ENCODE assay signal across 1 cellular context in the genomic region with DNA sequence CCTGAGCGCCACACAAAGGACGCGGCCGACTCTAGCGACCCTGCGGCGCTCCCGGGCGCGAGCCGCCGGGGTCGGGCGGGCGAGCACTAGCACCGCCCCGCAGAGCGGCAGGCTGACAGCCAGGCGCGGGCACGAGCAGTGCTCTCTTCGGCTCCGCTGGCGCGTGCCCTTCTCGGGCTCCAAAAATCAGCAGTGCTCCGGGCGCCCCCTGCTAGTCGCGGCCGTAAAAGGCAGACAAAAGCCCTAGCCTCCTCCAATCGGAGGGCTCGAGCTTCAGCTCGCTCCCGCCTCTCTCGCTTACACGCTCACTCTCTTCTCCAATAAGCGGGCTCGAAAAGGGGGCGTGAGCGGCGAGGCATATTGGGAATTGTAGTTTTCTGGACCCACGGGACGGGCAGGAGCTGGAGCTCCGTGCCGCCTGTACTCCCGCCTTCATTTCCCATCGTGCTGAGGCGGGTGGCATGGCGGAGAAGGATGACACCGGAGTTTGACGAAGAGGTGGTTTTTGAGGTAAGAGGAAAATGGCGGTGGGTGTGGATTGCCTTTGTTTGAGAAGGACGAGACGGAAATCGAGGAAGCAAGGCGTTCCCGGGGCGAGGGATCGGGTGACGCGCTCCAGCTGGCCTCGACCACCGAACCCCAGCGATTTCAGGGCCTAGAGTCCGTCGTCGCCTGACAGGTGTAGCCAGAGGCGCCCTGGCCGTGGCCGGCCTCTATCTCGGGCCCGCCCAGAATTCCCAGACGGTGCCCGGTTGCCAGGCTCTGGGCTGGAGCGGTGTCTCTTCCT.
TF ChIP-seq lines count a peak whose summit lies in the region.

A gene (minus strand): TSS at position 91 of the 787 bp plus-strand sequence. CDS start 227 bp downstream, outside the sequence.
A gene with protein sequence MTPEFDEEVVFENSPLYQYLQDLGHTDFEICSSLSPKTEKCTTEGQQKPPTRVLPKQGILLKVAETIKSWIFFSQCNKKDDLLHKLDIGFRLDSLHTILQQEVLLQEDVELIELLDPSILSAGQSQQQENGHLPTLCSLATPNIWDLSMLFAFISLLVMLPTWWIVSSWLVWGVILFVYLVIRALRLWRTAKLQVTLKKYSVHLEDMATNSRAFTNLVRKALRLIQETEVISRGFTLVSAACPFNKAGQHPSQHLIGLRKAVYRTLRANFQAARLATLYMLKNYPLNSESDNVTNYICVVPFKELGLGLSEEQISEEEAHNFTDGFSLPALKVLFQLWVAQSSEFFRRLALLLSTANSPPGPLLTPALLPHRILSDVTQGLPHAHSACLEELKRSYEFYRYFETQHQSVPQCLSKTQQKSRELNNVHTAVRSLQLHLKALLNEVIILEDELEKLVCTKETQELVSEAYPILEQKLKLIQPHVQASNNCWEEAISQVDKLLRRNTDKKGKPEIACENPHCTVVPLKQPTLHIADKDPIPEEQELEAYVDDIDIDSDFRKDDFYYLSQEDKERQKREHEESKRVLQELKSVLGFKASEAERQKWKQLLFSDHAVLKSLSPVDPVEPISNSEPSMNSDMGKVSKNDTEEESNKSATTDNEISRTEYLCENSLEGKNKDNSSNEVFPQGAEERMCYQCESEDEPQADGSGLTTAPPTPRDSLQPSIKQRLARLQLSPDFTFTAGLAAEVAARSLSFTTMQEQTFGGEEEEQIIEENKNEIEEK (plus strand): TSS at position 431 of the 787 bp plus-strand sequence. CDS start 44 bp downstream, at position 475.

TF ChIP-seq in K562, 482 proteins besides CTCF, POLR2A, EP300 and RAD21 (continued from another document and continues in another):
- TF ChIP-seq, protein P1, sequence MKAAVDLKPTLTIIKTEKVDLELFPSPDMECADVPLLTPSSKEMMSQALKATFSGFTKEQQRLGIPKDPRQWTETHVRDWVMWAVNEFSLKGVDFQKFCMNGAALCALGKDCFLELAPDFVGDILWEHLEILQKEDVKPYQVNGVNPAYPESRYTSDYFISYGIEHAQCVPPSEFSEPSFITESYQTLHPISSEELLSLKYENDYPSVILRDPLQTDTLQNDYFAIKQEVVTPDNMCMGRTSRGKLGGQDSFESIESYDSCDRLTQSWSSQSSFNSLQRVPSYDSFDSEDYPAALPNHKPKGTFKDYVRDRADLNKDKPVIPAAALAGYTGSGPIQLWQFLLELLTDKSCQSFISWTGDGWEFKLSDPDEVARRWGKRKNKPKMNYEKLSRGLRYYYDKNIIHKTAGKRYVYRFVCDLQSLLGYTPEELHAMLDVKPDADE (conservative IDR thresholded peaks at IDR 0.05; ENCODE audit: control insufficient read depth, low read depth, low read length), result peak; percentile 90; the same call in 1 of the 2 replicates
- TF ChIP-seq CBX1 (IDR thresholded peaks at IDR 0.05; ENCODE audit: low read depth), result no peak
- TF ChIP-seq, protein P2, sequence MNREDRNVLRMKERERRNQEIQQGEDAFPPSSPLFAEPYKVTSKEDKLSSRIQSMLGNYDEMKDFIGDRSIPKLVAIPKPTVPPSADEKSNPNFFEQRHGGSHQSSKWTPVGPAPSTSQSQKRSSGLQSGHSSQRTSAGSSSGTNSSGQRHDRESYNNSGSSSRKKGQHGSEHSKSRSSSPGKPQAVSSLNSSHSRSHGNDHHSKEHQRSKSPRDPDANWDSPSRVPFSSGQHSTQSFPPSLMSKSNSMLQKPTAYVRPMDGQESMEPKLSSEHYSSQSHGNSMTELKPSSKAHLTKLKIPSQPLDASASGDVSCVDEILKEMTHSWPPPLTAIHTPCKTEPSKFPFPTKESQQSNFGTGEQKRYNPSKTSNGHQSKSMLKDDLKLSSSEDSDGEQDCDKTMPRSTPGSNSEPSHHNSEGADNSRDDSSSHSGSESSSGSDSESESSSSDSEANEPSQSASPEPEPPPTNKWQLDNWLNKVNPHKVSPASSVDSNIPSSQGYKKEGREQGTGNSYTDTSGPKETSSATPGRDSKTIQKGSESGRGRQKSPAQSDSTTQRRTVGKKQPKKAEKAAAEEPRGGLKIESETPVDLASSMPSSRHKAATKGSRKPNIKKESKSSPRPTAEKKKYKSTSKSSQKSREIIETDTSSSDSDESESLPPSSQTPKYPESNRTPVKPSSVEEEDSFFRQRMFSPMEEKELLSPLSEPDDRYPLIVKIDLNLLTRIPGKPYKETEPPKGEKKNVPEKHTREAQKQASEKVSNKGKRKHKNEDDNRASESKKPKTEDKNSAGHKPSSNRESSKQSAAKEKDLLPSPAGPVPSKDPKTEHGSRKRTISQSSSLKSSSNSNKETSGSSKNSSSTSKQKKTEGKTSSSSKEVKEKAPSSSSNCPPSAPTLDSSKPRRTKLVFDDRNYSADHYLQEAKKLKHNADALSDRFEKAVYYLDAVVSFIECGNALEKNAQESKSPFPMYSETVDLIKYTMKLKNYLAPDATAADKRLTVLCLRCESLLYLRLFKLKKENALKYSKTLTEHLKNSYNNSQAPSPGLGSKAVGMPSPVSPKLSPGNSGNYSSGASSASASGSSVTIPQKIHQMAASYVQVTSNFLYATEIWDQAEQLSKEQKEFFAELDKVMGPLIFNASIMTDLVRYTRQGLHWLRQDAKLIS (CRISPR knock-in tag; IDR thresholded peaks at IDR 0.05), result no peak; the same call in none of the 2 replicates
- TF ChIP-seq SMC3 (conservative IDR thresholded peaks at IDR 0.05; ENCODE audit: insufficient read depth, low read depth, low read length), result peak; percentile 83
- no peak for TF ChIP-seq TAF15 (IDR thresholded peaks at IDR 0.05; ENCODE audit: low read depth, low read length)
- TF ChIP-seq, protein P3, sequence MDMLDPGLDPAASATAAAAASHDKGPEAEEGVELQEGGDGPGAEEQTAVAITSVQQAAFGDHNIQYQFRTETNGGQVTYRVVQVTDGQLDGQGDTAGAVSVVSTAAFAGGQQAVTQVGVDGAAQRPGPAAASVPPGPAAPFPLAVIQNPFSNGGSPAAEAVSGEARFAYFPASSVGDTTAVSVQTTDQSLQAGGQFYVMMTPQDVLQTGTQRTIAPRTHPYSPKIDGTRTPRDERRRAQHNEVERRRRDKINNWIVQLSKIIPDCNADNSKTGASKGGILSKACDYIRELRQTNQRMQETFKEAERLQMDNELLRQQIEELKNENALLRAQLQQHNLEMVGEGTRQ (CRISPR knock-in tag; IDR thresholded peaks at IDR 0.05), result peak; percentile 33
- no peak; the same call in 1 of the 2 replicates for TF ChIP-seq E2F3 (CRISPR knock-in tag; IDR thresholded peaks at IDR 0.05)
- TF ChIP-seq, protein P4, sequence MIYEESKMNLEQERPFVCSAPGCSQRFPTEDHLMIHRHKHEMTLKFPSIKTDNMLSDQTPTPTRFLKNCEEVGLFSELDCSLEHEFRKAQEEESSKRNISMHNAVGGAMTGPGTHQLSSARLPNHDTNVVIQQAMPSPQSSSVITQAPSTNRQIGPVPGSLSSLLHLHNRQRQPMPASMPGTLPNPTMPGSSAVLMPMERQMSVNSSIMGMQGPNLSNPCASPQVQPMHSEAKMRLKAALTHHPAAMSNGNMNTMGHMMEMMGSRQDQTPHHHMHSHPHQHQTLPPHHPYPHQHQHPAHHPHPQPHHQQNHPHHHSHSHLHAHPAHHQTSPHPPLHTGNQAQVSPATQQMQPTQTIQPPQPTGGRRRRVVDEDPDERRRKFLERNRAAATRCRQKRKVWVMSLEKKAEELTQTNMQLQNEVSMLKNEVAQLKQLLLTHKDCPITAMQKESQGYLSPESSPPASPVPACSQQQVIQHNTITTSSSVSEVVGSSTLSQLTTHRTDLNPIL (CRISPR knock-in tag; IDR thresholded peaks at IDR 0.05), result no peak
- peak; percentile 36 to 89 (median 65) for TF ChIP-seq YY1 (IDR thresholded peaks at IDR 0.05; ENCODE audit: borderline replicate concordance in 1 of 3, control insufficient read depth in 1 of 3, extremely low read depth in 1 of 3, insufficient read depth in 3 of 3, insufficient read length in 1 of 3, insufficient replicate concordance in 2 of 3, low read depth in 1 of 3, low read length in 2 of 3)
- no peak for TF ChIP-seq ZNF584 (CRISPR knock-in tag; IDR thresholded peaks at IDR 0.05; ENCODE audit: low read depth)
- no peak for TF ChIP-seq ZNF507 (tag; conservative IDR thresholded peaks at IDR 0.05)
- no peak for TF ChIP-seq ZNF695 (CRISPR knock-in tag; IDR thresholded peaks at IDR 0.05)
- TF ChIP-seq, protein P5, sequence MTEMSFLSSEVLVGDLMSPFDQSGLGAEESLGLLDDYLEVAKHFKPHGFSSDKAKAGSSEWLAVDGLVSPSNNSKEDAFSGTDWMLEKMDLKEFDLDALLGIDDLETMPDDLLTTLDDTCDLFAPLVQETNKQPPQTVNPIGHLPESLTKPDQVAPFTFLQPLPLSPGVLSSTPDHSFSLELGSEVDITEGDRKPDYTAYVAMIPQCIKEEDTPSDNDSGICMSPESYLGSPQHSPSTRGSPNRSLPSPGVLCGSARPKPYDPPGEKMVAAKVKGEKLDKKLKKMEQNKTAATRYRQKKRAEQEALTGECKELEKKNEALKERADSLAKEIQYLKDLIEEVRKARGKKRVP (CRISPR knock-in tag; IDR thresholded peaks at IDR 0.05), result no peak
- TF ChIP-seq NONO (IDR thresholded peaks at IDR 0.05; ENCODE audit: low read depth in 2 of 2, low read length in 1 of 2), result peak; percentile 26 to 29; a peak in 1 of 4 replicates
- TF ChIP-seq, protein P6, sequence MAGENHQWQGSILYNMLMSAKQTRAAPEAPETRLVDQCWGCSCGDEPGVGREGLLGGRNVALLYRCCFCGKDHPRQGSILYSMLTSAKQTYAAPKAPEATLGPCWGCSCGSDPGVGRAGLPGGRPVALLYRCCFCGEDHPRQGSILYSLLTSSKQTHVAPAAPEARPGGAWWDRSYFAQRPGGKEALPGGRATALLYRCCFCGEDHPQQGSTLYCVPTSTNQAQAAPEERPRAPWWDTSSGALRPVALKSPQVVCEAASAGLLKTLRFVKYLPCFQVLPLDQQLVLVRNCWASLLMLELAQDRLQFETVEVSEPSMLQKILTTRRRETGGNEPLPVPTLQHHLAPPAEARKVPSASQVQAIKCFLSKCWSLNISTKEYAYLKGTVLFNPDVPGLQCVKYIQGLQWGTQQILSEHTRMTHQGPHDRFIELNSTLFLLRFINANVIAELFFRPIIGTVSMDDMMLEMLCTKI (IDR thresholded peaks at IDR 0.05; ENCODE audit: partially characterized antibody), result no peak
- no peak for TF ChIP-seq ZNF184 (CRISPR knock-in tag; IDR thresholded peaks at IDR 0.05)
- TF ChIP-seq HNRNPK (IDR thresholded peaks at IDR 0.05; ENCODE audit: low read depth, low read length, poor library complexity, severe bottlenecking), result no peak
- TF ChIP-seq ZNF77 (CRISPR knock-in tag; IDR thresholded peaks at IDR 0.05), result no peak
- TF ChIP-seq MTA3 (IDR thresholded peaks at IDR 0.05; ENCODE audit: borderline replicate concordance), result no peak
- no peak for TF ChIP-seq ZNF282 (CRISPR knock-in tag; IDR thresholded peaks at IDR 0.05)
- TF ChIP-seq CHD1 (IDR thresholded peaks at IDR 0.05; ENCODE audit: low read length), result no peak
- TF ChIP-seq STAT5A (IDR thresholded peaks at IDR 0.05; ENCODE audit: borderline replicate concordance, low read length), result no peak; the same call in 1 of the 2 replicates
- TF ChIP-seq, protein P7, sequence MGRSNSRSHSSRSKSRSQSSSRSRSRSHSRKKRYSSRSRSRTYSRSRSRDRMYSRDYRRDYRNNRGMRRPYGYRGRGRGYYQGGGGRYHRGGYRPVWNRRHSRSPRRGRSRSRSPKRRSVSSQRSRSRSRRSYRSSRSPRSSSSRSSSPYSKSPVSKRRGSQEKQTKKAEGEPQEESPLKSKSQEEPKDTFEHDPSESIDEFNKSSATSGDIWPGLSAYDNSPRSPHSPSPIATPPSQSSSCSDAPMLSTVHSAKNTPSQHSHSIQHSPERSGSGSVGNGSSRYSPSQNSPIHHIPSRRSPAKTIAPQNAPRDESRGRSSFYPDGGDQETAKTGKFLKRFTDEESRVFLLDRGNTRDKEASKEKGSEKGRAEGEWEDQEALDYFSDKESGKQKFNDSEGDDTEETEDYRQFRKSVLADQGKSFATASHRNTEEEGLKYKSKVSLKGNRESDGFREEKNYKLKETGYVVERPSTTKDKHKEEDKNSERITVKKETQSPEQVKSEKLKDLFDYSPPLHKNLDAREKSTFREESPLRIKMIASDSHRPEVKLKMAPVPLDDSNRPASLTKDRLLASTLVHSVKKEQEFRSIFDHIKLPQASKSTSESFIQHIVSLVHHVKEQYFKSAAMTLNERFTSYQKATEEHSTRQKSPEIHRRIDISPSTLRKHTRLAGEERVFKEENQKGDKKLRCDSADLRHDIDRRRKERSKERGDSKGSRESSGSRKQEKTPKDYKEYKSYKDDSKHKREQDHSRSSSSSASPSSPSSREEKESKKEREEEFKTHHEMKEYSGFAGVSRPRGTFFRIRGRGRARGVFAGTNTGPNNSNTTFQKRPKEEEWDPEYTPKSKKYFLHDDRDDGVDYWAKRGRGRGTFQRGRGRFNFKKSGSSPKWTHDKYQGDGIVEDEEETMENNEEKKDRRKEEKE (IDR thresholded peaks at IDR 0.05; ENCODE audit: borderline replicate concordance in 1 of 2, control insufficient read depth in 1 of 2, low read depth in 2 of 2, low read length in 1 of 2), result no peak
- no peak for TF ChIP-seq SRSF1 (IDR thresholded peaks at IDR 0.05; ENCODE audit: low read depth, low read length)
- no peak for TF ChIP-seq PURB (CRISPR knock-in tag; IDR thresholded peaks at IDR 0.05; ENCODE audit: low read depth)
- TF ChIP-seq ATF7 (IDR thresholded peaks at IDR 0.05), result peak; percentile 76
- no peak for TF ChIP-seq COPS2 (conservative IDR thresholded peaks at IDR 0.05)
- TF ChIP-seq, protein P8, sequence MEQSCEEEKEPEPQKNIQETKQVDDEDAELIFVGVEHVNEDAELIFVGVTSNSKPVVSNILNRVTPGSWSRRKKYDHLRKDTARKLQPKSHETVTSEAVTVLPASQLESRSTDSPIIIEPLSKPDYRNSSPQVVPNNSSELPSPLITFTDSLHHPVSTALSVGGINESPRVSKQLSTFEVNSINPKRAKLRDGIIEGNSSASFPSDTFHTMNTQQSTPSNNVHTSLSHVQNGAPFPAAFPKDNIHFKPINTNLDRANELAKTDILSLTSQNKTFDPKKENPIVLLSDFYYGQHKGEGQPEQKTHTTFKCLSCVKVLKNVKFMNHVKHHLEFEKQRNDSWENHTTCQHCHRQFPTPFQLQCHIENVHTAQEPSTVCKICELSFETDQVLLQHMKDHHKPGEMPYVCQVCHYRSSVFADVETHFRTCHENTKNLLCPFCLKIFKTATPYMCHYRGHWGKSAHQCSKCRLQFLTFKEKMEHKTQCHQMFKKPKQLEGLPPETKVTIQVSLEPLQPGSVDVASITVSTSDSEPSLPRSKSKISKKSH (CRISPR knock-in tag; IDR thresholded peaks at IDR 0.05), result no peak
- no peak for TF ChIP-seq ZKSCAN8 (CRISPR knock-in tag; IDR thresholded peaks at IDR 0.05)
- TF ChIP-seq MXI1 (IDR thresholded peaks at IDR 0.05; ENCODE audit: low read depth, low read length), result 0 out of 2 replicates have a peak, but pooled peaks have one; percentile 26
- TF ChIP-seq ZEB2 (IDR thresholded peaks at IDR 0.05), result peak; percentile 55; the same call in 1 of the 2 replicates
- TF ChIP-seq MAFF (IDR thresholded peaks at IDR 0.05; ENCODE audit: low read length), result no peak
- no peak for TF ChIP-seq PRMT5 (CRISPR knock-in tag; IDR thresholded peaks at IDR 0.05)
- TF ChIP-seq, protein P9, sequence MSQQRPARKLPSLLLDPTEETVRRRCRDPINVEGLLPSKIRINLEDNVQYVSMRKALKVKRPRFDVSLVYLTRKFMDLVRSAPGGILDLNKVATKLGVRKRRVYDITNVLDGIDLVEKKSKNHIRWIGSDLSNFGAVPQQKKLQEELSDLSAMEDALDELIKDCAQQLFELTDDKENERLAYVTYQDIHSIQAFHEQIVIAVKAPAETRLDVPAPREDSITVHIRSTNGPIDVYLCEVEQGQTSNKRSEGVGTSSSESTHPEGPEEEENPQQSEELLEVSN (IDR thresholded peaks at IDR 0.05; ENCODE audit: borderline replicate concordance in 1 of 2, extremely low read depth in 1 of 2, insufficient read depth in 1 of 2, insufficient read length in 1 of 2, low read depth in 1 of 2, low read length in 1 of 2, poor library complexity in 1 of 2, severe bottlenecking in 1 of 2), result peak; percentile 85 to 86
- no peak for TF ChIP-seq HNRNPH1 (optimal IDR thresholded peaks at IDR 0.05; ENCODE audit: low read depth, low read length)
- TF ChIP-seq KDM5B (IDR thresholded peaks at IDR 0.05; ENCODE audit: insufficient replicate concordance, low read depth, low read length), result peak; percentile 69
- no peak for TF ChIP-seq RBM39 (optimal IDR thresholded peaks at IDR 0.05; ENCODE audit: low read depth, low read length)
- TF ChIP-seq ZNF324 (CRISPR knock-in tag; IDR thresholded peaks at IDR 0.05), result no peak
- no peak for TF ChIP-seq HDAC3 (IDR thresholded peaks at IDR 0.05; ENCODE audit: borderline replicate concordance, partially characterized antibody)
